In genomic region chr6:168490757-168491156, GRCh38 we compare ENCODE assay signal across 9 cellular contexts. TPM values are rescaled to one million over a fixed set of nuclear protein-coding genes. Genes with fewer than 3 reads are reported as not detected.
"Had no signal": no experiment of that assay in that cellular context is flagged by ENCODE, and none has a peak within 500 bp of the region (broad histone marks: within the 10 kb centered on the region; RNA-seq: fewer than 3 reads in every experiment).

No MANE protein-coding gene starts in this region.

- DNase-seq: GM23248, GOT3, H7, H9, HCEC 1CT, HFFc6 had no signal

- H3K27ac ChIP-seq: GM23248 had no signal

- H3K9me3 ChIP-seq: HAP-1 had no signal

- H2AFZ ChIP-seq: GM23248, GM23338 had no signal

- H3K36me3 ChIP-seq: HAP-1 had no signal

- H3K4me2 ChIP-seq: GM23338 had no signal

- H3K4me1 ChIP-seq: HAP-1 had no signal

- ATAC-seq: GM23338, HCT116 had no signal

- H3K4me3 ChIP-seq: GM23248, GM23338, HAP-1 had no signal

- H3K9ac ChIP-seq: GM23248 had no signal

RNA-seq across cellular contexts. Expression of gene SMOC2, which starts 49.8 kb away (rescaled TPM):
- total RNA-seq: GM23248, HFFc6 had no signal
- polyA plus RNA-seq: GM23248 had no signal
